Comparison of ENCODE assay signal across 23 cellular contexts in the genomic region with DNA sequence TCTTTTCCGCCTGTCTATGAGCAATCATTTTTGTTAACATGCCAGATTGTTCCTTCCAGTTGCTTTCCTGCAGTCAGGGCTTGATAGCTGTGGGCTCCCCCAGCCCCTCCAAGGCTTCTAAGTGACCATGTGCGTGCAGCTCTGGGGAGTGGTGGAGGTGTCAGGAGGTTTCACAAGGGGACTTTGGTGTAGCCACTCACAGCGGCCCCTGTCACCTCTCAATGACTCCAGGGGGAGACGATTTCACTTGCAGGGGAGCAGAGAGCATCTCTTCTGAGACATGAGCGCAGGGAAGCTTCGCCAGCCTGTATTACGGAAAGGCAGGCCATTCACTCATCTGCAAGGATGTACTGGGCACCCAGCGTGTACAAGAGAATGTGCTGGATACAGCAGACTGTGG. TPM values are rescaled to one million over a fixed set of nuclear protein-coding genes. Genes with fewer than 3 reads are reported as not detected.
DNase-seq lines count a peak whose midpoint lies in the region; ATAC-seq, FAIRE-seq and TF ChIP-seq lines count a peak whose summit lies in the region.
"Had no signal": no experiment of that assay in that cellular context is flagged by ENCODE, and none has a peak within 500 bp of the region (broad histone marks: within the 10 kb centered on the region; RNA-seq: fewer than 3 reads in every experiment).

No MANE protein-coding gene starts in this region.

- H3K4me3 ChIP-seq in heart left ventricle (no peak overlapping the region), H1 (ENCODE audit: extremely low read depth in 1 of 4, insufficient read depth in 2 of 4, low read depth in 3 of 4, low read length in 4 of 4) (no peak overlapping the region), osteoblast (ENCODE audit: insufficient read depth, low read length) (no peak overlapping the region), spleen (no peak overlapping the region), SK-N-SH (ENCODE audit: low read depth in 2 of 2, low read length in 1 of 2) (no peak overlapping the region)
- H3K4me3 ChIP-seq: BLaER1 had no signal

- H2AFZ ChIP-seq in H1 (ENCODE audit: low read length) (no peak overlapping the region), osteoblast (ENCODE audit: low read length) (no peak overlapping the region), SK-N-SH (ENCODE audit: low read depth) (no peak overlapping the region)

- H3K4ac ChIP-seq in H1 (replicated peaks; ENCODE audit: insufficient read length, low read depth, low read length): no peak overlapping the region

- no peak for TF ChIP-seq EP300 in H1 (IDR thresholded peaks at IDR 0.05; ENCODE audit: borderline replicate concordance in 1 of 2, low read depth in 2 of 2, low read length in 2 of 2)
- TF ChIP-seq EP300 in SK-N-SH (IDR thresholded peaks at IDR 0.05; ENCODE audit: borderline replicate concordance in 1 of 2, low read depth in 1 of 2, low read length in 1 of 2): no peak

- 0 out of 2 replicates have a peak overlapping the region, but pooled peaks have one; percentile 90 for H2BK15ac ChIP-seq in H1 (ENCODE audit: low read length)

- no peaks in the 10 kb centered on the region for H3F3A ChIP-seq in SK-N-SH (replicated peaks; ENCODE audit: insufficient read depth)

- H4K20me1 ChIP-seq in H1 (replicated peaks in 1 of 2; ENCODE audit: control insufficient read depth in 1 of 2, insufficient read depth in 2 of 2, low read length in 2 of 2) (peaks cover 1 to 6% of the 10 kb centered on the region in 2 experiments), osteoblast (ENCODE audit: insufficient read depth, low read length) (no peaks in the 10 kb centered on the region), SK-N-SH (ENCODE audit: insufficient read depth) (no peaks in the 10 kb centered on the region)

- peaks cover 13% of the 10 kb centered on the region; the same call in 1 of the 2 replicates for H3K23me2 ChIP-seq in H1 (ENCODE audit: low read depth, low read length)

- TF ChIP-seq RAD21 in H1 (IDR thresholded peaks at IDR 0.05 in 1 of 2, conservative IDR thresholded peaks at IDR 0.05 in 1 of 2; ENCODE audit: low read depth in 2 of 2, low read length in 2 of 2): no peak
- no peak for TF ChIP-seq RAD21 in SK-N-SH (IDR thresholded peaks at IDR 0.05; ENCODE audit: low read length)

- H3K9ac ChIP-seq in H1 (replicated peaks in 1 of 4; ENCODE audit: extremely low read depth in 1 of 4, low read depth in 3 of 4, low read length in 3 of 4) (no peak overlapping the region; a peak in 1 of 7 replicates), SK-N-SH (no peak overlapping the region)
- H3K9ac ChIP-seq: BLaER1 had no signal

- no peak overlapping the region for H3K56ac ChIP-seq in H1 (replicated peaks; ENCODE audit: insufficient read length, low read depth, low read length)

- ATAC-seq in heart left ventricle: no peak

- FAIRE-seq in H1 (lab: Jason Lieb, UNC) (no peak), RCC 7860 (lab: Jason Lieb, UNC) (no peak)
- FAIRE-seq: GM12892, GM18507, HTR-8/SVneo had no signal

- TF ChIP-seq POLR2A in heart left ventricle (IDR thresholded peaks at IDR 0.05) (no peak), H1 (IDR thresholded peaks at IDR 0.05; ENCODE audit: control extremely low read depth in 1 of 2, low read depth in 2 of 2, low read length in 2 of 2) (no peak), spleen (IDR thresholded peaks at IDR 0.05) (no peak)

- 0 out of 2 replicates have a peak overlapping the region, but pooled peaks have one; percentile 6 for H2BK20ac ChIP-seq in H1 (ENCODE audit: low read length)

- DNase-seq in cardiac septum (ENCODE audit: low spot score) (peak; percentile 53), heart left ventricle (no peak), H1 (ENCODE audit: low read depth in 1 of 2, low spot score in 2 of 2) (no peak), osteoblast (ENCODE audit: insufficient read length, low spot score, missing footprints) (peak; percentile 10), spleen (peak; percentile 20), RCC 7860 (ENCODE audit: low spot score) (no peak), cortex of kidney (lab: John Stamatoyannopoulos, UW) (no peak), SK-N-SH (no peak)
- DNase-seq: 8988T; CD4-positive, alpha-beta memory T cell; DMS153; DMS79; GDM1; HCEC 1CT had no signal

- CTCF ChIA-PET in H1 (lab: Charles Lee; ENCODE audit: partially characterized antibody): interaction anchor here (0.7 to 1.2 kb wide), 6 partner anchors 10 to 105 kb away, joined by 3 to 5 read pairs (median 3); no protein-coding TSS in a partner anchor
- CTCF ChIA-PET in SK-N-SH (lab: Yijun Ruan, JAX): interaction anchor here (1.0 to 1.9 kb wide), 5 partner anchors 18 to 341 kb away, joined by 3 to 8 read pairs (median 4); no protein-coding TSS in a partner anchor

- H3K27me3 ChIP-seq in heart left ventricle (peaks cover 14 to 52% (median 36%) of the 10 kb centered on the region in 9 donors), H1 (replicated peaks in 1 of 4; ENCODE audit: control insufficient read depth in 3 of 4, extremely low read depth in 1 of 4, insufficient read depth in 3 of 4, low read length in 3 of 4) (peaks cover 3 to 12% (median 12%) of the 10 kb centered on the region in 4 experiments), osteoblast (ENCODE audit: insufficient read depth, low read length) (peaks cover 24% of the 10 kb centered on the region), spleen (replicated peaks in 1 of 7) (peaks cover 0 to 52% (median 22%) of the 10 kb centered on the region in 7 donors), SK-N-SH (ENCODE audit: insufficient read depth) (no peaks in the 10 kb centered on the region; the same call in 1 of the 2 replicates)
- H3K27me3 ChIP-seq: BLaER1 had no signal

- no peak overlapping the region for H2BK5ac ChIP-seq in H1 (ENCODE audit: low read depth, low read length)

- no peak overlapping the region; the same call in 1 of the 2 replicates for H2BK12ac ChIP-seq in H1 (ENCODE audit: low read depth, low read length)

- no peak overlapping the region for H2BK120ac ChIP-seq in H1 (replicated peaks; ENCODE audit: low read depth, low read length)

- no peak overlapping the region for H4K5ac ChIP-seq in H1 (ENCODE audit: insufficient read length, low read depth, low read length)

- H3K79me1 ChIP-seq in H1 (ENCODE audit: low read depth, low read length): no peaks in the 10 kb centered on the region

- no peak overlapping the region for H3K27ac ChIP-seq in heart left ventricle
- H3K27ac ChIP-seq in H1 (ENCODE audit: low read depth, low read length): no peak overlapping the region
- H3K27ac ChIP-seq in osteoblast (ENCODE audit: low read depth, low read length): no peak overlapping the region
- H3K27ac ChIP-seq in spleen: no peak overlapping the region
- no peak overlapping the region for H3K27ac ChIP-seq in SK-N-SH (ENCODE audit: low read depth in 2 of 2, low read length in 1 of 2)
- H3K27ac ChIP-seq: BLaER1 had no signal

- no peaks in the 10 kb centered on the region for H3K9me3 ChIP-seq in heart left ventricle
- no peaks in the 10 kb centered on the region for H3K9me3 ChIP-seq in H1 (ENCODE audit: insufficient read depth in 2 of 2, low read depth in 1 of 2, low read length in 1 of 2)
- H3K9me3 ChIP-seq in osteoblast (ENCODE audit: low read depth, low read length): no peaks in the 10 kb centered on the region
- peaks cover 0 to 10% (median 0%) of the 10 kb centered on the region in 8 donors for H3K9me3 ChIP-seq in spleen
- no peaks in the 10 kb centered on the region for H3K9me3 ChIP-seq in SK-N-SH
- H3K9me3 ChIP-seq: BLaER1 had no signal

- POLR2A ChIA-PET in H1 (lab: Charles Lee; ENCODE audit: partially characterized antibody): interaction anchor here (1.0 to 1.1 kb wide), 2 partner anchors 9 to 18 kb away, joined by 3 read pairs; no protein-coding TSS in a partner anchor
- POLR2A ChIA-PET in SK-N-SH (lab: Yijun Ruan, JAX): no interaction called here

- 59 to 68% (median 66%) methylated on average over 8 of the region's 8 CpGs for WGBS in heart left ventricle, 4 donors
- WGBS in H1 (ENCODE audit: extremely low coverage in 1 of 2, insufficient coverage in 1 of 2, insufficient read length in 1 of 2, insufficient replicate concordance in 2 of 2, low coverage in 1 of 2, low lambda C conversion rate in 2 of 2, missing lambda C conversion rate in 1 of 2), 2 experiments: 83% methylated on average over 8 of the region's 8 CpGs; no CpG with 5 or more reads in 1 of the 2 experiments
- 60 to 76% (median 65%) methylated on average over 8 of the region's 8 CpGs for WGBS in spleen, 5 donors
- 38% methylated on average over 5 of the region's 8 CpGs for WGBS in SK-N-SH (ENCODE audit: low lambda C conversion rate)

- H3K4me2 ChIP-seq in H1 (ENCODE audit: insufficient read depth in 1 of 2, low read depth in 2 of 2, low read length in 2 of 2): no peak overlapping the region
- H3K4me2 ChIP-seq in osteoblast (ENCODE audit: insufficient read depth, low read length): no peak overlapping the region
- no peak overlapping the region for H3K4me2 ChIP-seq in SK-N-SH
- H3K4me2 ChIP-seq: BLaER1 had no signal

- no peak overlapping the region for H3K18ac ChIP-seq in H1 (ENCODE audit: extremely low read depth, low read length)

- no peak overlapping the region for H3K23ac ChIP-seq in H1 (ENCODE audit: insufficient read length)

- no peak for TF ChIP-seq CTCF in heart left ventricle (IDR thresholded peaks at IDR 0.05)
- TF ChIP-seq CTCF in H1 (IDR thresholded peaks at IDR 0.05; ENCODE audit: control extremely low read depth in 1 of 3, insufficient read depth in 1 of 3, low read depth in 1 of 3, low read length in 3 of 3): no peak
- TF ChIP-seq CTCF in osteoblast (IDR thresholded peaks at IDR 0.05; ENCODE audit: extremely low read depth, low read depth, low read length): no peak
- TF ChIP-seq CTCF in spleen (IDR thresholded peaks at IDR 0.05 in 8 of 11, conservative IDR thresholded peaks at IDR 0.05 in 3 of 11): no peak
- TF ChIP-seq CTCF in SK-N-SH (IDR thresholded peaks at IDR 0.05): no peak

- no peak overlapping the region for H3K14ac ChIP-seq in H1 (ENCODE audit: insufficient read length)

- H3K4me1 ChIP-seq in heart left ventricle (peaks cover 0 to 7% (median 0%) of the 10 kb centered on the region in 12 donors), H1 (replicated peaks in 1 of 4; ENCODE audit: control insufficient read depth in 3 of 4, insufficient read depth in 4 of 4, low read length in 3 of 4) (peaks cover 0 to 27% (median 13%) of the 10 kb centered on the region in 4 experiments; a peak in 6 of 7 replicates), osteoblast (ENCODE audit: insufficient read depth, low read length) (no peaks in the 10 kb centered on the region), spleen (peaks cover 0 to 6% (median 0%) of the 10 kb centered on the region in 6 donors), SK-N-SH (ENCODE audit: control insufficient read depth in 1 of 2, insufficient read depth in 2 of 2, low read depth in 1 of 2, low read length in 1 of 2) (peaks cover 0 to 4% of the 10 kb centered on the region in 2 experiments; a peak in 1 of 4 replicates)

- H3K9me2 ChIP-seq in SK-N-SH: no peaks in the 10 kb centered on the region

- no peak overlapping the region for H4K91ac ChIP-seq in H1 (replicated peaks; ENCODE audit: insufficient read length, low read length)

- H3K79me2 ChIP-seq in H1 (ENCODE audit: control insufficient read depth in 1 of 2, insufficient read depth in 2 of 2, low read length in 2 of 2): no peaks in the 10 kb centered on the region
- no peaks in the 10 kb centered on the region for H3K79me2 ChIP-seq in osteoblast (ENCODE audit: insufficient read depth, low read length)
- no peaks in the 10 kb centered on the region for H3K79me2 ChIP-seq in SK-N-SH (ENCODE audit: insufficient read depth)

- intact Hi-C loops in cardiac septum (cut with DNase I): no loop called here
- intact Hi-C loops in heart left ventricle (cut with DNase I): no loop called here
- intact Hi-C loops in spleen (cut with DNase I; ENCODE audit: low total_unique reads): no loop called here

- H4K8ac ChIP-seq in H1 (ENCODE audit: extremely low read depth, insufficient read depth, low read length): no peak overlapping the region

- H2AK5ac ChIP-seq in H1 (ENCODE audit: low read depth, low read length): no peak overlapping the region

- no peaks in the 10 kb centered on the region for H3K36me3 ChIP-seq in heart left ventricle
- no peaks in the 10 kb centered on the region for H3K36me3 ChIP-seq in H1 (ENCODE audit: control insufficient read depth in 2 of 4, insufficient read depth in 4 of 4, low read length in 3 of 4)
- no peaks in the 10 kb centered on the region for H3K36me3 ChIP-seq in osteoblast (ENCODE audit: insufficient read depth, low read length)
- H3K36me3 ChIP-seq in spleen: no peaks in the 10 kb centered on the region
- no peaks in the 10 kb centered on the region for H3K36me3 ChIP-seq in SK-N-SH (replicated peaks in 1 of 2; ENCODE audit: control insufficient read depth in 1 of 2, insufficient read depth in 2 of 2, low read length in 1 of 2)
- H3K36me3 ChIP-seq: BLaER1 had no signal

RNA-seq across cellular contexts. Expression of gene GPR78, which starts 3.1 kb away (rescaled TPM):
- total RNA-seq in cardiac septum (not detected), heart left ventricle (under 1 TPM in 1 of 9 donors, not detected in 8; 0.11 TPM), osteoblast (1.2 and 1.8 TPM in 2 replicates), spleen (1 to 10 TPM in 1 of 7 donors, under 1 TPM in 3, not detected in 3; 0.07 to 1.5 (median 0.14) TPM)
- polyA plus RNA-seq in heart left ventricle (not detected), H1 (2011; rRNA removed) (1.0 and 2.2 TPM in 2 replicates), spleen (under 1 TPM in 1 of 3 donors, not detected in 2; 0.09 TPM), SK-N-SH (2012; rRNA removed) (not detected in 2 replicates)
- total RNA-seq in H1 (2021; fragmentation: NEBNext Ultra II Directional; extraction: Animal tissue kit (Norgen Biotek cat#: 25700)): 3.0 and 3.3 TPM in 2 replicates
- polyA plus RNA-seq in H1 (2011; cell fraction: cytosol; rRNA removed): 1.6 TPM
- polyA plus RNA-seq in H1 (2011; cell fraction: nucleus; rRNA removed): 10.5 TPM
- polyA plus RNA-seq in H1 (2012, experiment 1 of 2): 1.7 to 2.0 TPM (median 1.9 TPM) in 4 replicates
- polyA plus RNA-seq in H1 (2012, experiment 2 of 2): 0.84 TPM
- 0.75 TPM for polyA plus RNA-seq in H1 (2013, experiment 1 of 2)
- polyA plus RNA-seq in H1 (2013, experiment 2 of 2): 0.68 TPM
- 1.8 and 3.0 TPM in 2 replicates for polyA minus RNA-seq in H1 (2011; rRNA and poly(A)+ RNA removed)
- 0.59 TPM for polyA minus RNA-seq in H1 (2011; cell fraction: cytosol; rRNA and poly(A)+ RNA removed)
- 8.6 TPM for polyA minus RNA-seq in H1 (2011; cell fraction: nucleus; rRNA and poly(A)+ RNA removed)
- polyA plus RNA-seq in SK-N-SH (2012; cell fraction: cytosol; rRNA removed): not detected in 2 replicates
- not detected in 2 replicates for polyA plus RNA-seq in SK-N-SH (2012; cell fraction: nucleus; rRNA removed)
- total RNA-seq: A673; CD4-positive, alpha-beta memory T cell; Daoy; H4 had no signal
- polyA plus RNA-seq: CD14-positive monocyte; CD4-positive, alpha-beta memory T cell; IgD-negative memory B cell had no signal

RNA-seq across cellular contexts. Expression of gene CPZ, which starts 15.5 kb away (rescaled TPM):
- total RNA-seq in cardiac septum (0.30 TPM), heart left ventricle (1 to 10 TPM in 1 of 9 donors, under 1 TPM in 6, not detected in 2; 0.13 to 4.8 (median 0.29) TPM), osteoblast (21.2 and 44.5 TPM in 2 replicates), spleen (1 to 10 TPM in 3 of 7 donors, under 1 TPM in 3, not detected in 1; 0.57 to 8.5 (median 1.2) TPM)
- polyA plus RNA-seq in heart left ventricle (under 1 TPM; 0.23 to 0.26 TPM), H1 (2011; rRNA removed) (40.7 and 67.4 TPM in 2 replicates), spleen (under 1 TPM; 0.11 to 0.96 (median 0.73) TPM), SK-N-SH (2012; rRNA removed) (not detected in 2 replicates)
- 28.8 and 31.5 TPM in 2 replicates for total RNA-seq in H1 (2021; fragmentation: NEBNext Ultra II Directional; extraction: Animal tissue kit (Norgen Biotek cat#: 25700))
- polyA plus RNA-seq in H1 (2011; cell fraction: cytosol; rRNA removed): 38.3 TPM
- 98.5 TPM for polyA plus RNA-seq in H1 (2011; cell fraction: nucleus; rRNA removed)
- 29.4 to 44.2 TPM (median 42.1 TPM) in 4 replicates for polyA plus RNA-seq in H1 (2012, experiment 1 of 2)
- polyA plus RNA-seq in H1 (2012, experiment 2 of 2): 35.2 TPM
- polyA plus RNA-seq in H1 (2013, experiment 1 of 2): 26.2 TPM
- polyA plus RNA-seq in H1 (2013, experiment 2 of 2): 24.4 TPM
- 12.0 and 13.2 TPM in 2 replicates for polyA minus RNA-seq in H1 (2011; rRNA and poly(A)+ RNA removed)
- polyA minus RNA-seq in H1 (2011; cell fraction: cytosol; rRNA and poly(A)+ RNA removed): 20.3 TPM
- 32.0 TPM for polyA minus RNA-seq in H1 (2011; cell fraction: nucleus; rRNA and poly(A)+ RNA removed)
- not detected in 2 replicates for polyA plus RNA-seq in SK-N-SH (2012; cell fraction: cytosol; rRNA removed)
- polyA plus RNA-seq in SK-N-SH (2012; cell fraction: nucleus; rRNA removed): not detected in 2 replicates
- total RNA-seq: CD4-positive, alpha-beta memory T cell had no signal
- polyA plus RNA-seq: CD14-positive monocyte; CD4-positive, alpha-beta memory T cell; IgD-negative memory B cell had no signal

Comparison
In these comparisons a context has a peak if more than half of its experiments do, and no peak if none do; other contexts are left out.
1. DNase-seq: peak in cardiac septum (single experiment), osteoblast (single experiment) and spleen (single experiment); none in heart left ventricle (0 of 5), H1 (0 of 2), RCC 7860 (single experiment), cortex of kidney (single experiment) and SK-N-SH (single experiment).